Comparison of ENCODE assay signal across 8 cellular contexts in genomic region chr12:49866859-49867579, GRCh38. TPM values are rescaled to one million over a fixed set of nuclear protein-coding genes. Genes with fewer than 3 reads are reported as not detected.
A peak's percentile ranks its signal among the peaks of the same experiment; 100 is the strongest.
DNase-seq lines count a peak whose midpoint lies in the region; ATAC-seq and TF ChIP-seq lines count a peak whose summit lies in the region.

No MANE protein-coding gene starts in this region.

- TF ChIP-seq EP300 in Ishikawa (IDR thresholded peaks at IDR 0.05; ENCODE audit: borderline replicate concordance) = no peak

- peak; percentile 90 to 94 for ATAC-seq in activated naive CD4-positive, alpha-beta T cell treated with anti-CD3 and anti-CD28 coated beads, Interleukin-2, amount 50 U/mL, for 72 hours

- H3K4me1 Mint-ChIP-seq in progenitor cell of endocrine pancreas (ENCODE audit: low read depth) = peaks cover 11% of the 10 kb centered on the region

- H3K9me3 ChIP-seq in cardiac muscle cell (ENCODE audit: low read depth) (no peaks in the 10 kb centered on the region), vagina (no peaks in the 10 kb centered on the region)

- H3K27me3 ChIP-seq in cardiac muscle cell (no peaks in the 10 kb centered on the region), vagina (no peaks in the 10 kb centered on the region)

- intact Hi-C loops in vagina (cut with DNase I) = loop anchor here (5.0 to 10.0 kb wide), 2 partner anchors 85 to 208 kb away; partner anchors contain the start of gene AQP2

- peak overlapping the region in 1 of 2 donors; percentile 11 for H3K27ac Mint-ChIP-seq in activated naive CD4-positive, alpha-beta T cell treated with anti-CD3 and anti-CD28 coated beads, Interleukin-2, amount 50 U/mL, for 72 hours
- peak overlapping the region; percentile 53 for H3K27ac Mint-ChIP-seq in progenitor cell of endocrine pancreas

- no peaks in the 10 kb centered on the region for H3K36me3 ChIP-seq in cardiac muscle cell
- no peaks in the 10 kb centered on the region for H3K36me3 ChIP-seq in vagina

- no peaks in the 10 kb centered on the region for H3K36me3 Mint-ChIP-seq in activated naive CD4-positive, alpha-beta T cell treated with anti-CD3 and anti-CD28 coated beads, Interleukin-2, amount 50 U/mL, for 72 hours
- H3K36me3 Mint-ChIP-seq in progenitor cell of endocrine pancreas (ENCODE audit: insufficient read depth) = no peaks in the 10 kb centered on the region

- H3K4me3 ChIP-seq in cardiac muscle cell = no peak overlapping the region
- H3K4me3 ChIP-seq in vagina = no peak overlapping the region

- peak; percentile 99 for TF ChIP-seq RAD21 in Ishikawa (IDR thresholded peaks at IDR 0.05; ENCODE audit: low read depth)

- H3K27ac ChIP-seq in cardiac muscle cell (no peak overlapping the region), vagina (peak overlapping the region; percentile 85)

- TF ChIP-seq POLR2A in vagina (IDR thresholded peaks at IDR 0.05) = no peak

- H3K27me3 Mint-ChIP-seq in progenitor cell of endocrine pancreas = peaks cover 26% of the 10 kb centered on the region

- peaks cover 27% of the 10 kb centered on the region for H3K4me1 ChIP-seq in cardiac muscle cell (ENCODE audit: low read depth)
- peaks cover 32% of the 10 kb centered on the region for H3K4me1 ChIP-seq in vagina

- TF ChIP-seq CTCF in cardiac muscle cell (IDR thresholded peaks at IDR 0.05; ENCODE audit: low read depth, low read length) (peak; percentile 97), progenitor cell of endocrine pancreas (IDR thresholded peaks at IDR 0.05; ENCODE audit: unreplicated experiment) (peak; percentile 96), vagina (IDR thresholded peaks at IDR 0.05) (peak; percentile 52 to 96 (median 94))

- in situ Hi-C loops in SK-MEL-5 (cut with HindIII; ENCODE audit: low pct_unique_long_range_greater_than_20kb, low sequenced_read_pairs) = no loop called here

- H3K9me3 Mint-ChIP-seq in activated naive CD4-positive, alpha-beta T cell treated with anti-CD3 and anti-CD28 coated beads, Interleukin-2, amount 50 U/mL, for 72 hours = no peaks in the 10 kb centered on the region
- no peaks in the 10 kb centered on the region for H3K9me3 Mint-ChIP-seq in progenitor cell of endocrine pancreas (ENCODE audit: low read depth)

- DNase-seq in DMS79 treated with DMSO at 0.1 percent for 48 hours (lab: John Stamatoyannopoulos, UW) (peak; percentile 46), SK-MEL-5 (ENCODE audit: low read depth, low spot score) (peak; percentile 75), cardiac muscle cell (ENCODE audit: low read depth in 1 of 2, low spot score in 1 of 2) (peak; percentile 68 to 80), progenitor cell of endocrine pancreas (ENCODE audit: low spot score, unreplicated experiment) (peak; percentile 82), vagina (ENCODE audit: extremely low spot score in 2 of 2) (peak in 1 of 2 donors; percentile 87), T1000 (lab: John Stamatoyannopoulos, UW) (no peak)
- peak; percentile 75 to 86 for DNase-seq in activated naive CD4-positive, alpha-beta T cell treated with anti-CD3 and anti-CD28 coated beads, Interleukin-2, amount 50 U/mL, for 72 hours (ENCODE audit: low spot score in 2 of 2)

- no peak overlapping the region for H3K4me3 Mint-ChIP-seq in progenitor cell of endocrine pancreas (ENCODE audit: low read depth)

TF ChIP-seq in Ishikawa, 13 proteins besides CTCF, POLR2A, EP300 and RAD21:
- TF ChIP-seq TCF12 (IDR thresholded peaks at IDR 0.05; ENCODE audit: low read depth) (no peak), MAX (IDR thresholded peaks at IDR 0.05) (peak; percentile 66; the same call in 1 of the 2 replicates), NFIC (IDR thresholded peaks at IDR 0.05) (no peak), TEAD4 (IDR thresholded peaks at IDR 0.05) (no peak), TAF1 (IDR thresholded peaks at IDR 0.05; ENCODE audit: low read depth) (no peak), FOXM1 (IDR thresholded peaks at IDR 0.05; ENCODE audit: borderline replicate concordance, low read depth) (no peak), CEBPB (IDR thresholded peaks at IDR 0.05) (no peak; the same call in 1 of the 2 replicates), ZBTB7A (IDR thresholded peaks at IDR 0.05; ENCODE audit: low read depth) (peak; percentile 79; the same call in 1 of the 2 replicates), CREB1 (IDR thresholded peaks at IDR 0.05; ENCODE audit: low read depth) (no peak), EGR1 (IDR thresholded peaks at IDR 0.05) (no peak), USF1 (IDR thresholded peaks at IDR 0.05) (0 out of 2 replicates have a peak, but pooled peaks have one; percentile 23), REST (IDR thresholded peaks at IDR 0.05; ENCODE audit: low read depth) (no peak), YY1 (IDR thresholded peaks at IDR 0.05; ENCODE audit: low read depth) (no peak)

RNA-seq across cellular contexts. Expression of gene BCDIN3D, which starts 24.1 kb away (rescaled TPM):
- total RNA-seq in SK-MEL-5 (2014; rRNA removed; shearing (Covaris generic)) = 6.3 and 7.2 TPM in 2 replicates
- polyA plus RNA-seq in SK-MEL-5 (2015; cell fraction: cytosol; rRNA removed) = 5.7 and 6.8 TPM in 2 replicates
- 5.7 and 6.7 TPM in 2 replicates for polyA plus RNA-seq in SK-MEL-5 (2015; cell fraction: nucleus; rRNA removed)
- total RNA-seq in activated naive CD4-positive, alpha-beta T cell treated with anti-CD3 and anti-CD28 coated beads, Interleukin-2, amount 50 U/mL, for 72 hours = 1 to 10 TPM; 2.5 to 5.4 TPM
- 5.9 and 7.1 TPM in 2 replicates for total RNA-seq in cardiac muscle cell
- 6.4 and 8.9 TPM in 2 replicates for polyA plus RNA-seq in cardiac muscle cell
- 6.1 and 7.3 TPM in 2 replicates for total RNA-seq in progenitor cell of endocrine pancreas
- total RNA-seq in vagina = 2.7 TPM

RNA-seq across cellular contexts. Expression of gene FAIM2, which starts 36.7 kb away (rescaled TPM):
- not detected in 2 replicates for total RNA-seq in SK-MEL-5 (2014; rRNA removed; shearing (Covaris generic))
- not detected in 2 replicates for polyA plus RNA-seq in SK-MEL-5 (2015; cell fraction: cytosol; rRNA removed)
- polyA plus RNA-seq in SK-MEL-5 (2015; cell fraction: nucleus; rRNA removed) = not detected in 2 replicates
- under 1 TPM; 0.52 to 0.78 TPM for total RNA-seq in activated naive CD4-positive, alpha-beta T cell treated with anti-CD3 and anti-CD28 coated beads, Interleukin-2, amount 50 U/mL, for 72 hours
- total RNA-seq in cardiac muscle cell = 0.06 TPM in 1 of 2 replicates, not detected in the other
- polyA plus RNA-seq in cardiac muscle cell = 0.49 TPM in 1 of 2 replicates, not detected in the other
- total RNA-seq in progenitor cell of endocrine pancreas = not detected in 2 replicates
- 19.4 TPM for total RNA-seq in vagina

RNA-seq across cellular contexts. Expression of gene NCKAP5L, which starts 38.8 kb away (rescaled TPM):
- total RNA-seq in SK-MEL-5 (2014; rRNA removed; shearing (Covaris generic)) = 29.2 and 29.6 TPM in 2 replicates
- 59.9 and 79.3 TPM in 2 replicates for polyA plus RNA-seq in SK-MEL-5 (2015; cell fraction: cytosol; rRNA removed)
- 108 and 142 TPM in 2 replicates for polyA plus RNA-seq in SK-MEL-5 (2015; cell fraction: nucleus; rRNA removed)
- 1 to 10 TPM; 5.5 to 7.5 TPM for total RNA-seq in activated naive CD4-positive, alpha-beta T cell treated with anti-CD3 and anti-CD28 coated beads, Interleukin-2, amount 50 U/mL, for 72 hours
- total RNA-seq in cardiac muscle cell = 47.2 and 61.1 TPM in 2 replicates
- 32.0 and 38.5 TPM in 2 replicates for polyA plus RNA-seq in cardiac muscle cell
- 33.4 and 34.5 TPM in 2 replicates for total RNA-seq in progenitor cell of endocrine pancreas
- total RNA-seq in vagina = 15.7 TPM

Comparison
In these comparisons a context has a peak if more than half of its experiments do, and no peak if none do; other contexts are left out.
1. RNA of gene FAIM2, which starts 36.7 kb away (total RNA-seq): 19.4 TPM in vagina (single experiment); 0.52 to 0.78 TPM in activated naive CD4-positive, alpha-beta T cell treated with anti-CD3 and anti-CD28 coated beads, Interleukin-2, amount 50 U/mL, for 72 hours, not detected in progenitor cell of endocrine pancreas, 0.06 TPM in cardiac muscle cell and not detected in SK-MEL-5; every median in the first group is over 10 times any median in the second.
2. Peak in every context shown above with its lines, with median percentiles within 50 percentile points of each other: CTCF ChIP-seq.